Comparison of ENCODE assay signal across 1 cellular context in genomic region chr9:35756743-35757526, GRCh38.
TF ChIP-seq lines count a peak whose summit lies in the region.

No MANE protein-coding gene starts in this region.

TF ChIP-seq in HepG2, 621 proteins besides CTCF, POLR2A, EP300 and RAD21 (continued from another document and continues in another):
- TF ChIP-seq RERE (CRISPR knock-in tag; IDR thresholded peaks at IDR 0.05; ENCODE audit: low read depth): no peak
- 0 out of 2 replicates have a peak, but pooled peaks have one; percentile 35 for TF ChIP-seq E2F5 (CRISPR knock-in tag; conservative IDR thresholded peaks at IDR 0.05)
- TF ChIP-seq ATF7 (IDR thresholded peaks at IDR 0.05): no peak
- no peak for TF ChIP-seq ATF7 (CRISPR knock-in tag; IDR thresholded peaks at IDR 0.05)
- TF ChIP-seq NFE2L2 (IDR thresholded peaks at IDR 0.05; ENCODE audit: low read length): no peak
- TF ChIP-seq MLX (CRISPR knock-in tag; IDR thresholded peaks at IDR 0.05): no peak; the same call in 1 of the 2 replicates
- TF ChIP-seq MYPOP (CRISPR knock-in tag; IDR thresholded peaks at IDR 0.05): 0 out of 2 replicates have a peak, but pooled peaks have one; percentile 18
- TF ChIP-seq ZBTB2 (CRISPR knock-in tag; IDR thresholded peaks at IDR 0.05; ENCODE audit: low read depth): 0 out of 2 replicates have a peak, but pooled peaks have one; percentile 15
- peak; percentile 90 for TF ChIP-seq GABPB1 (CRISPR knock-in tag; IDR thresholded peaks at IDR 0.05)
- peak; percentile 83; the same call in 1 of the 2 replicates for TF ChIP-seq ZFP91 (CRISPR knock-in tag; IDR thresholded peaks at IDR 0.05; ENCODE audit: borderline replicate concordance)
- peak; percentile 50; the same call in 1 of the 2 replicates for TF ChIP-seq THAP11 (CRISPR knock-in tag; IDR thresholded peaks at IDR 0.05)
- TF ChIP-seq RARA (CRISPR knock-in tag; IDR thresholded peaks at IDR 0.05): 0 out of 2 replicates have a peak, but pooled peaks have one; percentile 32
- peak; percentile 78 for TF ChIP-seq KAT8 (CRISPR knock-in tag; IDR thresholded peaks at IDR 0.05)
- peak; percentile 50; the same call in 1 of the 2 replicates for TF ChIP-seq ZBTB20 (CRISPR knock-in tag; IDR thresholded peaks at IDR 0.05; ENCODE audit: borderline replicate concordance, low read depth)
- 0 out of 2 replicates have a peak, but pooled peaks have one; percentile 2 for TF ChIP-seq ESRRA (CRISPR knock-in tag; IDR thresholded peaks at IDR 0.05; ENCODE audit: low read depth)
- TF ChIP-seq ZNF710 (CRISPR knock-in tag; IDR thresholded peaks at IDR 0.05; ENCODE audit: borderline replicate concordance): peak; percentile 50; the same call in 1 of the 2 replicates
- peak; percentile 85 for TF ChIP-seq ZBTB7B (CRISPR knock-in tag; IDR thresholded peaks at IDR 0.05)
- TF ChIP-seq ARNT2 (CRISPR knock-in tag; IDR thresholded peaks at IDR 0.05; ENCODE audit: low read depth): peak; percentile 43; the same call in 1 of the 2 replicates
- TF ChIP-seq ZSCAN5A (CRISPR knock-in tag; IDR thresholded peaks at IDR 0.05; ENCODE audit: borderline replicate concordance): no peak
- TF ChIP-seq TCF12 (IDR thresholded peaks at IDR 0.05): no peak
- TF ChIP-seq TCF12 (CRISPR knock-in tag; IDR thresholded peaks at IDR 0.05): peak; percentile 68; the same call in 1 of the 2 replicates
- TF ChIP-seq ZNF343 (CRISPR knock-in tag; IDR thresholded peaks at IDR 0.05): peak; percentile 70; the same call in 1 of the 2 replicates
- TF ChIP-seq ELF3 (CRISPR knock-in tag; IDR thresholded peaks at IDR 0.05): peak; percentile 54; the same call in 1 of the 2 replicates
- peak; percentile 32; the same call in 1 of the 2 replicates for TF ChIP-seq RBAK (CRISPR knock-in tag; IDR thresholded peaks at IDR 0.05)
- no peak for TF ChIP-seq ZBTB40 (IDR thresholded peaks at IDR 0.05)
- peak; percentile 1; the same call in 1 of the 2 replicates for TF ChIP-seq ZBTB40 (CRISPR knock-in tag; IDR thresholded peaks at IDR 0.05)
- no peak for TF ChIP-seq NCOA1 (CRISPR knock-in tag; IDR thresholded peaks at IDR 0.05)
